Comparison of ENCODE assay signal across 1 cellular context in genomic region chr17:35084987-35085386, GRCh38.
TF ChIP-seq lines count a peak whose summit lies in the region.

No MANE protein-coding gene starts in this region.

TF ChIP-seq in GM23338, 12 proteins besides CTCF, POLR2A, EP300 and RAD21 (continued from another document):
- no peak for TF ChIP-seq ZNF462 (CRISPR knock-in tag; IDR thresholded peaks at IDR 0.05)
- TF ChIP-seq ZNF331 (CRISPR knock-in tag; IDR thresholded peaks at IDR 0.05; ENCODE audit: low read depth): no peak
- TF ChIP-seq EZH2 (IDR thresholded peaks at IDR 0.05; ENCODE audit: low read depth, unreplicated experiment): no peak
- TF ChIP-seq JUNB (IDR thresholded peaks at IDR 0.05; ENCODE audit: unreplicated experiment): no peak
- TF ChIP-seq CREB1 (CRISPR knock-in tag; IDR thresholded peaks at IDR 0.05; ENCODE audit: low read depth): no peak
- no peak for TF ChIP-seq STAT1 (IDR thresholded peaks at IDR 0.05; ENCODE audit: unreplicated experiment)
- TF ChIP-seq NANOG (IDR thresholded peaks at IDR 0.05; ENCODE audit: borderline replicate concordance): no peak
